Comparison of ENCODE assay signal across 19 cellular contexts in genomic region chr14:57982161-57982560, GRCh38.
"Had no signal": no experiment of that assay in that cellular context is flagged by ENCODE, and none has a peak within 500 bp of the region (broad histone marks: within the 10 kb centered on the region; RNA-seq: fewer than 3 reads in every experiment).

No MANE protein-coding gene starts in this region.

- H3K9me3 ChIP-seq: thoracic aorta, upper lobe of right lung had no signal

- H3K27ac ChIP-seq: brain microvascular endothelial cell, thoracic aorta, upper lobe of right lung had no signal

- H3K4me3 Mint-ChIP-seq: activated CD4-positive, alpha-beta T cell treated with anti-CD3 and anti-CD28 coated beads, Interleukin-2, amount 10 ng/mL, durations not matched to agents 7 days and 5 days; activated CD8-positive, alpha-beta T cell treated with anti-CD3 and anti-CD28 coated beads, Interleukin-2, amount 10 ng/mL, durations not matched to agents 7 days and 5 days; activated T-cell treated with anti-CD3 and anti-CD28 coated beads, Interleukin-2, amount 50 U/mL, for 24 hours; endodermal cell; natural killer cell; stimulated activated naive B cell treated with anti-CD40 and anti-IgM and Interleukin-4, amounts not matched to agents 10 μg/mL and 1 μg/mL and 100 μg/mL, for 72 hours had no signal

- H3K36me3 Mint-ChIP-seq: natural killer cell; stimulated activated naive B cell treated with anti-CD40 and anti-IgM and Interleukin-4, amounts not matched to agents 10 μg/mL and 1 μg/mL and 100 μg/mL, for 72 hours had no signal

- H3K4me3 ChIP-seq: lung, thoracic aorta, upper lobe of right lung had no signal

- FAIRE-seq: colon, kidney had no signal

- H3K27ac Mint-ChIP-seq: activated CD4-positive, alpha-beta T cell treated with anti-CD3 and anti-CD28 coated beads, Interleukin-2, amount 10 ng/mL, durations not matched to agents 7 days and 5 days; activated CD8-positive, alpha-beta T cell treated with anti-CD3 and anti-CD28 coated beads, Interleukin-2, amount 10 ng/mL, durations not matched to agents 7 days and 5 days; activated T-cell treated with anti-CD3 and anti-CD28 coated beads, Interleukin-2, amount 50 U/mL, for 24 hours; activated T-helper 2 cell treated with anti-CD3 and anti-CD28 coated beads, Interferon-gamma antibody, Interleukin-2, Interleukin-4, amounts not matched to agents 10 μg/mL and 5 μg/mL and 100 μg/mL, durations not matched to agents 14 hours and 24 hours and 36 hours; endodermal cell; natural killer cell; stimulated activated naive B cell treated with anti-CD40 and anti-IgM and Interleukin-4, amounts not matched to agents 10 μg/mL and 1 μg/mL and 100 μg/mL, for 72 hours had no signal

- H3K27me3 ChIP-seq: brain microvascular endothelial cell, upper lobe of right lung had no signal

- H3K4me1 Mint-ChIP-seq: activated CD4-positive, alpha-beta T cell treated with anti-CD3 and anti-CD28 coated beads, Interleukin-2, amount 10 ng/mL, durations not matched to agents 7 days and 5 days; endodermal cell; natural killer cell; stimulated activated naive B cell treated with anti-CD40 and anti-IgM and Interleukin-4, amounts not matched to agents 10 μg/mL and 1 μg/mL and 100 μg/mL, for 72 hours had no signal

- H3K27me3 Mint-ChIP-seq: activated CD4-positive, alpha-beta T cell treated with anti-CD3 and anti-CD28 coated beads, Interleukin-2, amount 10 ng/mL, durations not matched to agents 7 days and 5 days had no signal

- DNase-seq: activated CD4-positive, alpha-beta T cell treated with anti-CD3 and anti-CD28 coated beads, Interleukin-2, amount 10 ng/mL, durations not matched to agents 7 days and 5 days; activated CD8-positive, alpha-beta T cell treated with anti-CD3 and anti-CD28 coated beads, Interleukin-2, amount 10 ng/mL, durations not matched to agents 7 days and 5 days; activated naive CD4-positive, alpha-beta T cell treated with Interleukin-2 at 50 U/mL for 16 hours; activated T-cell treated with anti-CD3 and anti-CD28 coated beads, Interleukin-2, amount 50 U/mL, for 24 hours; anterior cingulate cortex; brain microvascular endothelial cell; central memory CD4-positive, alpha-beta T cell; endodermal cell; foreskin melanocyte; head of caudate nucleus; natural killer cell; nucleus accumbens; stimulated activated naive B cell treated with anti-CD40 and anti-IgM and Interleukin-4, amounts not matched to agents 10 μg/mL and 1 μg/mL and 100 μg/mL, for 72 hours had no signal

- H3K9me3 Mint-ChIP-seq: activated CD4-positive, alpha-beta T cell treated with anti-CD3 and anti-CD28 coated beads, Interleukin-2, amount 10 ng/mL, durations not matched to agents 7 days and 5 days; activated T-cell treated with anti-CD3 and anti-CD28 coated beads, Interleukin-2, amount 50 U/mL, for 24 hours; activated T-helper 2 cell treated with anti-CD3 and anti-CD28 coated beads, Interferon-gamma antibody, Interleukin-2, Interleukin-4, amounts not matched to agents 10 μg/mL and 5 μg/mL and 100 μg/mL, durations not matched to agents 14 hours and 24 hours and 36 hours; endodermal cell; stimulated activated naive B cell treated with anti-CD40 and anti-IgM and Interleukin-4, amounts not matched to agents 10 μg/mL and 1 μg/mL and 100 μg/mL, for 72 hours had no signal

- H3K36me3 ChIP-seq: brain microvascular endothelial cell, thoracic aorta, upper lobe of right lung had no signal

- H3K4me1 ChIP-seq: upper lobe of right lung had no signal
